Comparison of ENCODE assay signal across 8 cellular contexts in genomic region chrX:136148391-136148790, GRCh38. TPM values are rescaled to one million over a fixed set of nuclear protein-coding genes. Genes with fewer than 3 reads are reported as not detected.
A peak's percentile ranks its signal among the peaks of the same experiment; 100 is the strongest.
DNase-seq lines count a peak whose midpoint lies in the region; ATAC-seq lines count a peak whose summit lies in the region.
"Had no signal": no experiment of that assay in that cellular context is flagged by ENCODE, and none has a peak within 500 bp of the region (broad histone marks: within the 10 kb centered on the region; RNA-seq: fewer than 3 reads in every experiment).

No MANE protein-coding gene starts in this region.

- H3K36me3 ChIP-seq in HAP-1 (replicated peaks) (no peaks in the 10 kb centered on the region; the same call in 1 of the 2 replicates), iPS DF 6.9 (ENCODE audit: control insufficient read depth, insufficient read depth, low read length) (no peaks in the 10 kb centered on the region)
- H3K36me3 ChIP-seq: adrenal gland had no signal

- H3K4me3 ChIP-seq in HAP-1: peak overlapping the region; percentile 45
- peak overlapping the region; percentile 96; the same call in 1 of the 2 replicates for H3K4me3 ChIP-seq in iPS DF 6.9 (ENCODE audit: low read length)
- H3K4me3 ChIP-seq in skin epidermis: peak overlapping the region in 5 of 7 experiments; percentile 44 to 67 (median 50)

- peaks cover 3% of the 10 kb centered on the region; the same call in 1 of the 2 replicates for H3K9me3 ChIP-seq in HAP-1
- no peaks in the 10 kb centered on the region for H3K9me3 ChIP-seq in iPS DF 6.9 (ENCODE audit: control insufficient read depth, insufficient read depth, low read length)
- H3K9me3 ChIP-seq: adrenal gland had no signal

- peaks cover 16% of the 10 kb centered on the region for H3K4me1 ChIP-seq in HAP-1
- no peaks in the 10 kb centered on the region for H3K4me1 ChIP-seq in iPS DF 6.9 (ENCODE audit: control insufficient read depth, insufficient read depth, low read length)
- H3K4me1 ChIP-seq: adrenal gland had no signal

- H3K4me1 Mint-ChIP-seq in activated CD8-positive, alpha-beta T cell treated with anti-CD3 and anti-CD28 coated beads, Interleukin-2, amount 10 ng/mL, durations not matched to agents 7 days and 5 days (ENCODE audit: low read depth): peaks cover 23% of the 10 kb centered on the region

- POLR2A ChIA-PET in activated CD8-positive, alpha-beta T cell treated with anti-CD3 and anti-CD28 coated beads, Interleukin-2, amount 10 ng/mL, durations not matched to agents 7 days and 5 days (lab: Charles Lee): no interaction called here

- H3K27ac Mint-ChIP-seq in activated CD8-positive, alpha-beta T cell treated with anti-CD3 and anti-CD28 coated beads, Interleukin-2, amount 10 ng/mL, durations not matched to agents 7 days and 5 days: no peak overlapping the region

- no CpG with 5 or more reads among the region's 17 CpGs for WGBS in iPS DF 6.9 (ENCODE audit: insufficient coverage, insufficient read length)

- no peaks in the 10 kb centered on the region for H3K36me3 Mint-ChIP-seq in activated CD8-positive, alpha-beta T cell treated with anti-CD3 and anti-CD28 coated beads, Interleukin-2, amount 10 ng/mL, durations not matched to agents 7 days and 5 days (ENCODE audit: low read depth)

- no peak overlapping the region for H3K27ac ChIP-seq in iPS DF 6.9 (ENCODE audit: low read length)
- H3K27ac ChIP-seq in skin epidermis: peak overlapping the region in 2 of 21 experiments; percentile 75 to 87

- CTCF ChIA-PET in activated CD8-positive, alpha-beta T cell treated with anti-CD3 and anti-CD28 coated beads, Interleukin-2, amount 10 ng/mL, durations not matched to agents 7 days and 5 days (lab: Charles Lee): no interaction called here

- no peaks in the 10 kb centered on the region for H3K27me3 ChIP-seq in HAP-1 (ENCODE audit: low read depth)
- H3K27me3 ChIP-seq in iPS DF 6.9 (ENCODE audit: control insufficient read depth, insufficient read depth, low read length): peaks cover 2% of the 10 kb centered on the region; the same call in 1 of the 2 replicates

- ATAC-seq in activated CD8-positive, alpha-beta T cell treated with anti-CD3 and anti-CD28 coated beads, Interleukin-2, amount 10 ng/mL, durations not matched to agents 7 days and 5 days: no peak
- ATAC-seq in GM19351 (IDR thresholded peaks at IDR 0.05; ENCODE audit: unreplicated experiment): no peak

- peak overlapping the region; percentile 45 for H3K4me3 Mint-ChIP-seq in activated CD8-positive, alpha-beta T cell treated with anti-CD3 and anti-CD28 coated beads, Interleukin-2, amount 10 ng/mL, durations not matched to agents 7 days and 5 days

- H3K9me3 Mint-ChIP-seq in activated CD8-positive, alpha-beta T cell treated with anti-CD3 and anti-CD28 coated beads, Interleukin-2, amount 10 ng/mL, durations not matched to agents 7 days and 5 days (ENCODE audit: insufficient read depth): no peaks in the 10 kb centered on the region

- in situ Hi-C loops in HAP-1 (cut with MboI; ENCODE audit: low sequenced_read_pairs): no loop called here

- peaks cover 8% of the 10 kb centered on the region for H3K27me3 Mint-ChIP-seq in activated CD8-positive, alpha-beta T cell treated with anti-CD3 and anti-CD28 coated beads, Interleukin-2, amount 10 ng/mL, durations not matched to agents 7 days and 5 days (ENCODE audit: low read depth)

- DNase-seq in HAP-1 (ENCODE audit: low spot score in 2 of 2) (peak in 1 of 2 experiments; percentile 23), iPS DF 6.9 (ENCODE audit: low read depth, low spot score) (no peak), RKO (ENCODE audit: low spot score) (no peak), hypothalamus (lab: John Stamatoyannopoulos, UW) (no peak)
- DNase-seq in activated CD8-positive, alpha-beta T cell treated with anti-CD3 and anti-CD28 coated beads, Interleukin-2, amount 10 ng/mL, durations not matched to agents 7 days and 5 days: no peak

RNA-seq across cellular contexts. Expression of gene FHL1, which starts 1.1 kb away (rescaled TPM):
- total RNA-seq in activated CD8-positive, alpha-beta T cell treated with anti-CD3 and anti-CD28 coated beads, Interleukin-2, amount 10 ng/mL, durations not matched to agents 7 days and 5 days: 10 to 100 TPM; 12.6 to 14.4 TPM

Comparison
In these comparisons a context has a peak if more than half of its experiments do, and no peak if none do; other contexts are left out.
1. H3K4me3 ChIP-seq: peak in every context shown above with its lines; median percentile 96 in iPS DF 6.9; 50 in skin epidermis; 45 in HAP-1.